ENCODE assay signal across 20 cellular contexts in genomic region chr2:10158681-10159080, GRCh38.
"Had no signal": no experiment of that assay in that cellular context is flagged by ENCODE, and none has a peak within 500 bp of the region (broad histone marks: within the 10 kb centered on the region; RNA-seq: fewer than 3 reads in every experiment).

No MANE protein-coding gene starts in this region.

- H3K4me3 Mint-ChIP-seq: activated naive CD8-positive, alpha-beta T cell; central memory CD8-positive, alpha-beta T cell; stimulated activated naive CD8-positive, alpha-beta T cell treated with anti-CD3 and anti-CD28 coated beads, Interleukin-15, amount 100 ng/mL, for 72 hours; T-helper 17 cell had no signal

- H3K36me3 ChIP-seq: breast epithelium, colonic mucosa, lower lobe of right lung, tibial artery had no signal

- H3K27me3 ChIP-seq: breast epithelium, colonic mucosa had no signal

- H3K9me3 ChIP-seq: breast epithelium, colonic mucosa, lower lobe of right lung, mucosa of descending colon, tibial artery had no signal

- H3K4me1 Mint-ChIP-seq: central memory CD8-positive, alpha-beta T cell had no signal

- DNase-seq: activated CD4-positive, alpha-beta T cell treated with anti-CD3 and anti-CD28 coated beads, Interleukin-2, amount 50 U/mL, for 48 hours; activated CD4-positive, CD25-positive, alpha-beta regulatory T cell treated with anti-CD3 and anti-CD28 coated beads, Interleukin-2, amount 50 U/mL, for 72 hours; activated naive CD4-positive, alpha-beta T cell; amniotic stem cell; colonic mucosa; erythroblast; foreskin fibroblast; lower lobe of right lung; mesendoderm; mucosa of descending colon; retina; stimulated activated CD4-positive, alpha-beta T cell treated with anti-CD3 and anti-CD28 coated beads, Interleukin-4, amount 100 ng/mL, for 24 hours; stimulated activated naive CD8-positive, alpha-beta T cell treated with anti-CD3 and anti-CD28 coated beads, Interleukin-15, amount 100 ng/mL, for 72 hours; T-helper 17 cell; tibial artery had no signal

- H3K4me1 ChIP-seq: breast epithelium, lower lobe of right lung had no signal

- H3K27me3 Mint-ChIP-seq: activated naive CD8-positive, alpha-beta T cell; central memory CD8-positive, alpha-beta T cell; progenitor cell of endocrine pancreas; stimulated activated naive CD8-positive, alpha-beta T cell treated with anti-CD3 and anti-CD28 coated beads, Interleukin-15, amount 100 ng/mL, for 72 hours; T-helper 17 cell had no signal

- H3K27ac Mint-ChIP-seq: activated naive CD8-positive, alpha-beta T cell; progenitor cell of endocrine pancreas; stimulated activated naive CD8-positive, alpha-beta T cell treated with anti-CD3 and anti-CD28 coated beads, Interleukin-15, amount 100 ng/mL, for 72 hours had no signal

- H3K4me3 ChIP-seq: breast epithelium, colonic mucosa, lower lobe of right lung, mucosa of descending colon, tibial artery had no signal

- H3K36me3 Mint-ChIP-seq: activated naive CD8-positive, alpha-beta T cell had no signal

- H3K27ac ChIP-seq: breast epithelium, colonic mucosa, lower lobe of right lung, tibial artery, VCaP had no signal

- H3K9me3 Mint-ChIP-seq: central memory CD8-positive, alpha-beta T cell; stimulated activated naive CD8-positive, alpha-beta T cell treated with anti-CD3 and anti-CD28 coated beads, Interleukin-15, amount 100 ng/mL, for 72 hours had no signal
